Comparison of ENCODE assay signal across 9 cellular contexts in genomic region chr5:67998709-67999251, GRCh38.
A peak's percentile ranks its signal among the peaks of the same experiment; 100 is the strongest.
DNase-seq lines count a peak whose midpoint lies in the region; ATAC-seq and TF ChIP-seq lines count a peak whose summit lies in the region.
"Had no signal": no experiment of that assay in that cellular context is flagged by ENCODE, and none has a peak within 500 bp of the region (broad histone marks: within the 10 kb centered on the region; RNA-seq: fewer than 3 reads in every experiment).

No MANE protein-coding gene starts in this region.

- no peaks in the 10 kb centered on the region for H3K9me3 Mint-ChIP-seq in activated naive CD8-positive, alpha-beta T cell treated with anti-CD3 and anti-CD28 coated beads, Interleukin-2, amount 50 U/mL, for 24 hours

- intact Hi-C loops in breast epithelium (cut with DNase I; ENCODE audit: low total_unique reads), result no loop called here
- intact Hi-C loops in left colon (cut with DNase I, micrococcal nuclease), result no loop called here

- H3K27me3 ChIP-seq in breast epithelium (no peaks in the 10 kb centered on the region), upper lobe of left lung (no peaks in the 10 kb centered on the region)

- ATAC-seq in left colon, result peak; percentile 97
- ATAC-seq in upper lobe of left lung (ENCODE audit: low FRiP score in 2 of 2), result peak; percentile 88 to 90
- ATAC-seq in HG03045 (IDR thresholded peaks at IDR 0.05; ENCODE audit: unreplicated experiment), result no peak
- no peak for ATAC-seq in activated naive CD8-positive, alpha-beta T cell treated with anti-CD3 and anti-CD28 coated beads, Interleukin-2, amount 50 U/mL, for 24 hours

- H3K4me3 Mint-ChIP-seq in activated naive CD8-positive, alpha-beta T cell treated with anti-CD3 and anti-CD28 coated beads, Interleukin-2, amount 50 U/mL, for 24 hours, result no peak overlapping the region
- H3K4me3 Mint-ChIP-seq: neural crest cell had no signal

- peak in 2 of 4 donors; percentile 83 to 96 for TF ChIP-seq EP300 in upper lobe of left lung (IDR thresholded peaks at IDR 0.05)

- H3K4me3 ChIP-seq in breast epithelium, result no peak overlapping the region
- H3K4me3 ChIP-seq in upper lobe of left lung, result peak overlapping the region in 1 of 4 donors; percentile 3

- DNase-seq in NCI-H146 (lab: John Stamatoyannopoulos, UW) (peak; percentile 42), NCI-H146 treated with DMSO at 0.1 percent for 48 hours (lab: John Stamatoyannopoulos, UW; ENCODE audit: unreplicated experiment) (no peak), breast epithelium (ENCODE audit: low spot score in 2 of 2) (peak; percentile 29 to 54), left colon (peak; percentile 49 to 79), upper lobe of left lung (peak in 1 of 2 donors; percentile 84), NCI-H1930 (lab: John Stamatoyannopoulos, UW) (no peak)
- DNase-seq in activated naive CD8-positive, alpha-beta T cell treated with anti-CD3 and anti-CD28 coated beads, Interleukin-2, amount 50 U/mL, for 24 hours, result no peak

- H3K27ac Mint-ChIP-seq in activated naive CD8-positive, alpha-beta T cell treated with anti-CD3 and anti-CD28 coated beads, Interleukin-2, amount 50 U/mL, for 24 hours, result no peak overlapping the region

- WGBS in upper lobe of left lung, 2 donors, result 37 to 38% methylated on average over 6 to 7 of the region's 7 CpGs

- no peaks in the 10 kb centered on the region for H3K36me3 Mint-ChIP-seq in activated naive CD8-positive, alpha-beta T cell treated with anti-CD3 and anti-CD28 coated beads, Interleukin-2, amount 50 U/mL, for 24 hours (ENCODE audit: low read depth)

- no peak for TF ChIP-seq POLR2A in breast epithelium (IDR thresholded peaks at IDR 0.05)
- TF ChIP-seq POLR2A in upper lobe of left lung (IDR thresholded peaks at IDR 0.05), result peak in 2 of 4 donors; percentile 30 to 43

- H3K36me3 ChIP-seq in breast epithelium, result no peaks in the 10 kb centered on the region
- no peaks in the 10 kb centered on the region for H3K36me3 ChIP-seq in upper lobe of left lung

- H3K4me1 Mint-ChIP-seq in activated naive CD8-positive, alpha-beta T cell treated with anti-CD3 and anti-CD28 coated beads, Interleukin-2, amount 50 U/mL, for 24 hours, result no peaks in the 10 kb centered on the region

- H3K9me3 ChIP-seq in breast epithelium, result no peaks in the 10 kb centered on the region
- no peaks in the 10 kb centered on the region for H3K9me3 ChIP-seq in upper lobe of left lung

- no peaks in the 10 kb centered on the region for H3K27me3 Mint-ChIP-seq in activated naive CD8-positive, alpha-beta T cell treated with anti-CD3 and anti-CD28 coated beads, Interleukin-2, amount 50 U/mL, for 24 hours

- H3K27ac ChIP-seq in breast epithelium (peak overlapping the region; percentile 25 to 73), upper lobe of left lung (peak overlapping the region; percentile 68 to 82 (median 76))

- H3K4me1 ChIP-seq in breast epithelium (no peaks in the 10 kb centered on the region), upper lobe of left lung (peaks cover 4 to 15% (median 13%) of the 10 kb centered on the region in 4 donors)

- TF ChIP-seq CTCF in breast epithelium (IDR thresholded peaks at IDR 0.05) (no peak), upper lobe of left lung (IDR thresholded peaks at IDR 0.05) (peak in 1 of 6 experiments; percentile 8)

Comparison
In these comparisons a context has a peak if more than half of its experiments do, and no peak if none do; other contexts are left out.
1. DNase-seq: peak in NCI-H146 (single experiment), breast epithelium (2 of 2) and left colon (2 of 2); none in NCI-H146 treated with DMSO at 0.1 percent for 48 hours (single experiment), NCI-H1930 (0 of 2) and activated naive CD8-positive, alpha-beta T cell treated with anti-CD3 and anti-CD28 coated beads, Interleukin-2, amount 50 U/mL, for 24 hours (single experiment).
2. ATAC-seq: peak in left colon (single experiment) and upper lobe of left lung (2 of 2); none in HG03045 (single experiment) and activated naive CD8-positive, alpha-beta T cell treated with anti-CD3 and anti-CD28 coated beads, Interleukin-2, amount 50 U/mL, for 24 hours (single experiment).